1 cellular context compared by ENCODE assay signal in the genomic region with DNA sequence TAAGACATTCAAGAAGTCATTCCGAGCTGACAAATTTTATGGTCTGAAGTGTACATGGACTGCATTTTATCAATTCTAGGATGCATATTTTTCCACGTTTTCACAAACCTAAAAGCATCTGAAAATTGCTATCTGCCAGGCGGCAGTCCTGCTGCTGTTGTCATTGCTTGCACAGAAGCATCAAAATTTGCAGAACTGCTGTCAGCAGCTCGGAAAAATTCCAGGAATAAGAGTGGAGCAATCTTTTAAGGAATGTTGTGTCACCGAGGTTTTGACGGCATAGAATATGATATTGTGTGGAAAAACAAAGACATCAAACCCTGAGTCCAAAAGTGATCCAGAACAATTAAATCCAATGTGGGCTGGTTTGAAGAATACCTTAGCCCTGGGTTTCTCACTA.
TF ChIP-seq lines count a peak whose summit lies in the region.

No MANE protein-coding gene starts in this region.

TF ChIP-seq in endothelial cell of umbilical vein, 7 proteins besides CTCF, POLR2A, EP300 and RAD21:
- TF ChIP-seq EZH2 (IDR thresholded peaks at IDR 0.05; ENCODE audit: borderline replicate concordance, low read depth, low read length, severe bottlenecking) = no peak
- TF ChIP-seq POLR2AphosphoS5 (IDR thresholded peaks at IDR 0.05; ENCODE audit: insufficient read depth, low read depth, low read length) = no peak
- TF ChIP-seq JUN (IDR thresholded peaks at IDR 0.05; ENCODE audit: borderline replicate concordance, insufficient read depth, insufficient read length, low read depth) = no peak
- TF ChIP-seq GATA2 (IDR thresholded peaks at IDR 0.05; ENCODE audit: insufficient read depth, insufficient read length, low read depth, low read length) = no peak
- TF ChIP-seq MYC (IDR thresholded peaks at IDR 0.05; ENCODE audit: low read depth, low read length) = no peak
- no peak for TF ChIP-seq FOS (IDR thresholded peaks at IDR 0.05; ENCODE audit: borderline replicate concordance, insufficient read depth, low read length)
- TF ChIP-seq, protein P1, sequence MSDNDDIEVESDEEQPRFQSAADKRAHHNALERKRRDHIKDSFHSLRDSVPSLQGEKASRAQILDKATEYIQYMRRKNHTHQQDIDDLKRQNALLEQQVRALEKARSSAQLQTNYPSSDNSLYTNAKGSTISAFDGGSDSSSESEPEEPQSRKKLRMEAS (IDR thresholded peaks at IDR 0.05; ENCODE audit: insufficient read depth, insufficient read length) = no peak
TF ChIP-seq in endothelial cell of umbilical vein: peak in this region for 0.
